ENCODE assay signal across 8 cellular contexts in the genomic region with DNA sequence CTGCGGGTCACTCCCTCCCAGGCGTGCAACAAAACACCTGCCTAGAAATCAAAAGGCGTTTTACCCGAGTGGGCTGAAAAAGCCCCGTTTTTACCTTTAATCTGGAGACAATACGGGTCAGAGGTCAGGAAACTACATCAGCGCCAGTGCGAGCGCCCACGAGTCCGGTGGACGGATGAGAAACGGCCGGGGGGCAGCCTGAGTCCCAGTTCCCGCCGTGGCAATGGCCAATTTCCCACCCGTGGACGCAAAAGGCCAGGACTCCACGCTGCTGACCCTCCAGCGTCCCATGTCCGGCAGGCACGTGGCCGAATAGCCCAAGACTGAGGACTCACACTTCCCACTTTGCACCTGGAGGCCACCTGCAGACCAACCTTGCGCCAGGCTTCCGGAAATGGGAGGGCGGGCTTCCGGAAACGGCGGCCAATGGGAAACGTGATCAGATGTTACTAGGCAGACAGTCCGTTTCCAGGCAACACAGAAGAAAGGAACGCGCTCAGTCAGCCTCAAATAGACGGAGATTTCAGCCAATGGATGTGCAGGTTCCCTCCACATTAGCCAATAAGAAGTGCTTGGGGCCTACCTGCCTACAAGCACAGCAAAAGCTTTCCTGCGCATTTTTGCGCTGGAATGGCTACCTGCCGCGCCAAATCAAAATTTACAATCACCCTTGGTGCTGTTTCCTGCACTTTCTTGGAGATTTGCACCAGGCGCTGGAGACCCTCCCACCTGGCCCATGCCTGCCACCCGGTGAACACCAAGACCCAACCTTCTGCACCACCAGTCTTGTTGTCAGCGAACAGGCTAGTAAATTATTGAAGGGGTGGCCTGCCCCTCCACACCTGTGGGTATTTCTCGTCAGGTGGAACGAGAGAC. TPM values are rescaled to one million over a fixed set of nuclear protein-coding genes. Genes with fewer than 3 reads are reported as not detected.
DNase-seq lines count a peak whose midpoint lies in the region; ATAC-seq and TF ChIP-seq lines count a peak whose summit lies in the region.

No MANE protein-coding gene starts in this region.

- POLR2A ChIA-PET in CD4-positive, alpha-beta T cell (lab: Charles Lee) = no interaction called here

- no peaks in the 10 kb centered on the region for H3K27me3 ChIP-seq in CD4-positive, alpha-beta T cell (ENCODE audit: control insufficient read depth, insufficient read depth, low read length)

- peaks cover 10% of the 10 kb centered on the region for H3K9me3 Mint-ChIP-seq in CD4-positive, alpha-beta T cell

- no peak overlapping the region for H3K27ac ChIP-seq in CD4-positive, alpha-beta T cell (ENCODE audit: low read depth, low read length)

- H3K4me3 Mint-ChIP-seq in CD4-positive, alpha-beta T cell = peak overlapping the region; percentile 78

- peaks cover 92% of the 10 kb centered on the region for H3K36me3 Mint-ChIP-seq in CD4-positive, alpha-beta T cell (ENCODE audit: low read depth)

- TF ChIP-seq CTCF in CD4-positive, alpha-beta T cell (IDR thresholded peaks at IDR 0.05) = no peak

- CTCF ChIA-PET in CD4-positive, alpha-beta T cell (lab: Charles Lee) = no interaction called here

- H3K27me3 Mint-ChIP-seq in CD4-positive, alpha-beta T cell = no peaks in the 10 kb centered on the region

- intact Hi-C loops in CD4-positive, alpha-beta T cell (cut with DNase I, micrococcal nuclease) = no loop called here

- peak; percentile 7 to 55 (median 38) for DNase-seq in CD4-positive, alpha-beta T cell
- DNase-seq in NCI-H2081 treated with DMSO at 0.1 percent for 48 hours (lab: John Stamatoyannopoulos, UW) = peak; percentile 62
- DNase-seq in activated CD4-positive, alpha-beta T cell treated with anti-CD3 and anti-CD28 coated beads for 4 hours = peak; percentile 35 to 42
- peak; percentile 95 for DNase-seq in dermis blood vessel endothelial cell
- peak; percentile 99 for DNase-seq in left kidney (ENCODE audit: low read depth, low spot score)
- DNase-seq in stimulated activated CD4-positive, alpha-beta T cell treated with anti-CD3 and anti-CD28 coated beads, Interleukin-1b, Interleukin-23, amount 100 ng/mL, for 24 hours (ENCODE audit: low read depth in 4 of 4, low spot score in 1 of 4) = peak; percentile 9 to 36 (median 22)
- DNase-seq in cortex of kidney (lab: John Stamatoyannopoulos, UW) = no peak

- peak; percentile 93 for ATAC-seq in CD4-positive, alpha-beta T cell (ENCODE audit: poor library complexity)
- peak; percentile 73 for ATAC-seq in GM21576 (IDR thresholded peaks at IDR 0.05; ENCODE audit: unreplicated experiment)

- H3K27ac Mint-ChIP-seq in CD4-positive, alpha-beta T cell = no peak overlapping the region

- peaks cover 67% of the 10 kb centered on the region for H3K9me3 ChIP-seq in CD4-positive, alpha-beta T cell (ENCODE audit: control insufficient read depth, low read length)

- peaks cover 11% of the 10 kb centered on the region for H3K4me1 Mint-ChIP-seq in CD4-positive, alpha-beta T cell (ENCODE audit: low read depth)

RNA-seq across cellular contexts. Expression of gene ZFP14, which starts 47.4 kb away (rescaled TPM):
- total RNA-seq in CD4-positive, alpha-beta T cell = 1 to 10 TPM; 3.7 to 4.4 TPM
- 3.3 and 5.6 TPM in 2 replicates for total RNA-seq in dermis blood vessel endothelial cell
